Comparison of ENCODE assay signal across 19 cellular contexts in the genomic region with DNA sequence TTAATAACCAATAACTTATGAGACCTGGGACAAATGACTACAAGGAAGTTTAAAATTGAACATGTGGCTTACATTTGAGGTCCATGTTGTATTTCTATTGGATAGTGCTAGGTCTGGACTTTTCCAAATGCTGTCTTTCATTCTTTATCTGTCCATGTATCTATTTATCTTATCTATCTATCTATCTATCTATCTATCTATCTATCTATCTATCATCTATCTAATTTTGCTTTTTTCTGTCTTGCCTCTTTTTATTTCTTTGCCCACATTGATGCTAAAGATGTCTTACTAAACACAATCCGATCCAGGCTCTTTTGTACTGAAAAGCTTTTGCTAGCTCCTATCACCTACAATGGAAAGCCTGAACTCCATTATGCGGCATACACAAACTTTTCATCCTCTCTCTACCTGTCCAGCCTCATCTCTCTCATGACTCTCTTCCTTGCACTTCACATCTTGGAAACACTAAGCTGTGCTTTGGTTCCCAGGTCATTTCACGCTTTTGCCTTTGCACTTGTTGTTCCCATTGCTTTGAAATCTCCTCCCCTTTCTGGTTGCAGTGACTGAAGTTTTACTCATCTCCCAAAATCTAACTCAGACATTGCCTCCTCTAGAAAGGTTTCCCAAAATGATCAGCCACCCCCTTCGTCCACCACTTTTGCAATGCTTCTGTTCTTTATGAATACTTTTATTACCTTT.
"Had no signal": no experiment of that assay in that cellular context is flagged by ENCODE, and none has a peak within 500 bp of the region (broad histone marks: within the 10 kb centered on the region; RNA-seq: fewer than 3 reads in every experiment).

No MANE protein-coding gene starts in this region.

- H3K9me3 ChIP-seq: adrenal gland, neutrophil, pancreas, right lobe of liver, thyroid gland had no signal

- H3K36me3 ChIP-seq: adrenal gland, neutrophil, pancreas, right lobe of liver, thyroid gland had no signal

- DNase-seq: activated CD4-positive, alpha-beta T cell treated with anti-CD3 and anti-CD28 coated beads for 1 hour; activated CD4-positive, alpha-beta T cell treated with anti-CD3 and anti-CD28 coated beads, Interleukin-2, amount 50 U/mL, for 1 hour; activated gamma-delta T cell treated with Interleukin-2 at 50 U/mL for 16 hours; activated T-cell treated with anti-CD3 and anti-CD28 coated beads, Interleukin-2, amount 50 U/mL, for 1 hour; adrenal gland; cortex of kidney; endodermal cell; immature natural killer cell; left ventricle myocardium superior; midbrain; pancreas; right lobe of liver; stimulated activated CD4-positive, alpha-beta T cell treated with anti-CD3 and anti-CD28 coated beads, Interleukin-15, amount 100 ng/mL, for 24 hours; T-helper 9 cell; thyroid gland had no signal

- H3K4me3 ChIP-seq: adrenal gland, hepatocyte, pancreas, right lobe of liver, smooth muscle cell, thyroid gland had no signal

- H3K27me3 ChIP-seq: adrenal gland, hepatocyte, neutrophil, pancreas, right lobe of liver, thyroid gland had no signal

- ATAC-seq: left ventricle myocardium superior; pancreas; right lobe of liver; stimulated activated memory B cell treated with anti-CD40 and anti-IgM and Interleukin-4, amounts not matched to agents 10 μg/mL and 1 μg/mL and 100 μg/mL, for 72 hours had no signal

- H3K27ac ChIP-seq: adrenal gland, hepatocyte, neutrophil, pancreas, right lobe of liver, thyroid gland had no signal

- H3K4me1 ChIP-seq: adrenal gland, pancreas, right lobe of liver had no signal
